ENCODE assay signal across 23 cellular contexts in the genomic region with DNA sequence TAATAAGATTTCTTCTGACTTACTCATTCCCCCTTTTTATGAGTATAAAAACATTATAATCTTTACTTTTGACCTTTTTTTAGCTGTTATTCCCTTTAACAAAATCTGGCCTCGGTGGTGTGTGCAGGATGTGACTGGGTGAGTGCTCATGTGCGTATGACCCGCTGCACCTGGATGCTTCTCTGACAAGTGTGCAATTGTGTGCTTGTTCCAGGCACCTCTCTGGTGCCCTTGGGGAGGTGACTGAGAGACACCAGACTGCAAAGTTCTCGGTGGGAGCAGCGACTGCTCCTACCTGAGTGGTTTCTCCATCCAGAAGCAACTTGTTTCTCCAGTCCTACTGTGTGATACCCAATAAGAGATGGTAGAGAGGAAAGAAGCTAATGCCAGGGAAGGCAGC.
"Had no signal": no experiment of that assay in that cellular context is flagged by ENCODE, and none has a peak within 500 bp of the region (broad histone marks: within the 10 kb centered on the region; RNA-seq: fewer than 3 reads in every experiment).

No MANE protein-coding gene starts in this region.

- H3K9me3 ChIP-seq: esophagus muscularis mucosa, gastroesophageal sphincter, pancreas, tibial nerve, upper lobe of right lung, vagina had no signal

- H3K36me3 Mint-ChIP-seq: immature natural killer cell, naive B cell had no signal

- H3K27me3 ChIP-seq: esophagus muscularis mucosa, gastroesophageal sphincter, pancreas, tibial nerve, upper lobe of right lung, vagina had no signal

- H3K36me3 ChIP-seq: gastroesophageal sphincter, pancreas, tibial nerve, upper lobe of right lung, vagina had no signal

- H3K9me3 Mint-ChIP-seq: naive B cell, nephron had no signal

- H3K4me3 ChIP-seq: dorsolateral prefrontal cortex, esophagus muscularis mucosa, gastroesophageal sphincter, lung, pancreas, tibial nerve, upper lobe of right lung, vagina had no signal

- H3K27ac ChIP-seq: dorsolateral prefrontal cortex, esophagus muscularis mucosa, gastroesophageal sphincter, pancreas, tibial nerve, upper lobe of right lung, vagina had no signal

- H3K4me1 ChIP-seq: esophagus muscularis mucosa, gastroesophageal sphincter, pancreas, tibial nerve, upper lobe of right lung, vagina had no signal

- H3K27me3 Mint-ChIP-seq: naive B cell, progenitor cell of endocrine pancreas had no signal

- DNase-seq: cortex of kidney; dorsolateral prefrontal cortex; effector CD8-positive, alpha-beta T cell; glutamatergic neuron; immature natural killer cell; left colon; left ventricle myocardium superior; mesendoderm; naive B cell; occipital lobe; right cardiac atrium; small intestine; stimulated activated CD4-positive, alpha-beta T cell treated with anti-CD3 and anti-CD28 coated beads, Interleukin-12 subunit alpha, Interleukin-12 subunit beta, amount 100 ng/mL, for 4 hours; stimulated activated naive CD4-positive, alpha-beta T cell treated with Interleukin-2 at 50 U/mL for 16 hours had no signal

- H3K4me1 Mint-ChIP-seq: immature natural killer cell, naive B cell, nephron had no signal

- H3K4me3 Mint-ChIP-seq: immature natural killer cell, naive B cell, nephron had no signal

- ATAC-seq: gastroesophageal sphincter, left colon, left ventricle myocardium superior, right cardiac atrium had no signal

- H3K27ac Mint-ChIP-seq: immature natural killer cell, naive B cell, nephron, progenitor cell of endocrine pancreas had no signal
